8 cellular contexts compared by ENCODE assay signal in the genomic region with DNA sequence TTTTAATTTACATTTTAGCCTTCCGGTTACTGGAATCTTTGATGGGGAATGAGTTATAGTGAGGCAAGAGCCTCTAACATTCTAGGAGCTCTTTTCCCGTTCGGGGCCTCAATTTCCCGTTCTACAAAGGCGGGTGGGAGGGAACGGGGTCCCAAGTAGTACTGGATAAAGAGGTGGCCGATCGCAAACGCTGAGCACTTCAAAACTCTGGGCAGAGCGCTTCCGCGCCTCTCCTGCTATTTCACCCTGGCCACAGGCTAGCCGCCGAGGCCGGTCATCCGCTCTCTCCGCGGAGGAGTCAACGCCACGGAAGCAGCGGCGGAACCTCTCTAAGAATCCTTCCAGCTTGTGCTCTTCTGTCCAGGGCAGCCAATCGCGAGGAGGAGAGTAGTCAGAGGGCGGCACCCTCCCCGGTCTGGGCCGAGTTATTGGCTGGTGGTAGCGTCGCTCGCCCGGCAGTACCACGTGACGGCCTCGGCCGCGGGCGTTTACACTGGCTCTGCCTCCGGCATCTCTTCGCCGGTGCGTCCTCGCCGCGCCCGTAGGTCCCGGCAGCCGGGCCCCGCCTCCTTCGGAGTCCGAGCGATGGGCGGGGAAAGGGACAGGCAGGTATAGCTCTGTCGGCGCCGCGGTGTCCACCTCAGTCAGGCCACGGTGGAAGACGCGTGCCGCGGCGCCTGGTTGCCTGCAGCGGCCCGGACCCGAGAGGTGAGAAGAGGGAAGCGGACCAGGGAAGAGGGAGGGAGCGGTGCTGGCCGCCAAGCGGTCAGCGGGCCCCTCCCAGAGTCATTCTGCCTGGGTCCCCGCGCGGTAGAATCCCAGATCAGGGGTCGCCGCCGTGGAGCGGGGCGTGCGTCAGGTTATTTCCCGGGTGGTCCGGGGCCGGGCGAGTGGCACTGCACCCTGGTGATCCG. TPM values are rescaled to one million over a fixed set of nuclear protein-coding genes. Genes with fewer than 3 reads are reported as not detected.
DNase-seq lines count a peak whose midpoint lies in the region; TF ChIP-seq lines count a peak whose summit lies in the region.

TSS of gene SLC26A2 (plus strand) at position 487 of the 914 bp plus-strand sequence. CDS start 16,895 bp downstream, outside the sequence.

- TF ChIP-seq EP300 in neural cell (conservative IDR thresholded peaks at IDR 0.05; ENCODE audit: poor library complexity, severe bottlenecking) = no peak
- no peak for TF ChIP-seq EP300 in stomach (IDR thresholded peaks at IDR 0.05)

- TF ChIP-seq CTCF in neural cell (IDR thresholded peaks at IDR 0.05; ENCODE audit: poor library complexity, severe bottlenecking) (no peak), stomach (IDR thresholded peaks at IDR 0.05) (peak in 1 of 7 experiments; percentile 12)

- TF ChIP-seq RAD21 in neural cell (conservative IDR thresholded peaks at IDR 0.05) = no peak

- no peaks in the 10 kb centered on the region for H4K20me1 ChIP-seq in neural cell (ENCODE audit: insufficient read depth)

- H3K9me3 ChIP-seq in neural cell (ENCODE audit: low read length) (no peaks in the 10 kb centered on the region), stomach (no peaks in the 10 kb centered on the region)

- intact Hi-C loops in stomach (cut with DNase I; ENCODE audit: low total_unique reads) = no loop called here

- H3K4me2 ChIP-seq in neural cell (ENCODE audit: low read length) = peak within 1 kb of the TSS; percentile 66

- H3F3A ChIP-seq in neural cell (ENCODE audit: insufficient read depth, low read length, poor library complexity, severe bottlenecking) = peaks cover 6% of the 10 kb centered on the region

- no peaks in the 10 kb centered on the region; the same call in 1 of the 2 replicates for H3K27me3 ChIP-seq in H7 (ENCODE audit: control insufficient read depth, insufficient read depth, low read length)
- H3K27me3 ChIP-seq in neural cell (ENCODE audit: insufficient read depth, low read depth, low read length) = no peaks in the 10 kb centered on the region
- H3K27me3 ChIP-seq in stomach = no peaks in the 10 kb centered on the region

- peak within 1 kb of the TSS; percentile 87 for H2AFZ ChIP-seq in neural cell (ENCODE audit: low read depth, low read length)

- H3K36me3 ChIP-seq in H7 (replicated peaks; ENCODE audit: control insufficient read depth, insufficient read depth, low read length) = no peaks in the 10 kb centered on the region
- H3K36me3 ChIP-seq in neural cell (ENCODE audit: insufficient read depth, low read length) = no peaks in the 10 kb centered on the region
- H3K36me3 ChIP-seq in stomach = no peaks in the 10 kb centered on the region

- no peaks in the 10 kb centered on the region for H3K9me2 ChIP-seq in neural cell (ENCODE audit: insufficient read depth, low read length)

- DNase-seq in ELR (ENCODE audit: low read depth) (peak; percentile 99), H7 (peak; percentile 98), M059J (ENCODE audit: low read depth) (peak; percentile 97), SHP77 (lab: John Stamatoyannopoulos, UW) (peak; percentile 96), activated gamma-delta T cell (lab: John Stamatoyannopoulos, UW) (peak; percentile 84), fibroblast of the conjunctiva (ENCODE audit: low read depth) (peak; percentile 95), stomach (peak; percentile 98)

- H3K4me3 ChIP-seq in H7 (ENCODE audit: insufficient read depth, low read depth, low read length) (peak within 1 kb of the TSS; percentile 84), neural cell (ENCODE audit: low read length) (peak within 1 kb of the TSS; percentile 98), stomach (peak within 1 kb of the TSS; percentile 67 to 82 (median 80))

- TF ChIP-seq POLR2A in stomach (IDR thresholded peaks at IDR 0.05) = peak in 2 of 4 donors; percentile 50 to 80

- WGBS in stomach, 5 donors = 0 to 1% (median 0%) methylated on average over 48 to 84 of the region's 84 CpGs

- peaks cover 11 to 21% (median 20%) of the 10 kb centered on the region in 4 donors for H3K4me1 ChIP-seq in stomach

- no peaks in the 10 kb centered on the region for H3K79me2 ChIP-seq in neural cell (replicated peaks; ENCODE audit: insufficient read depth, low read length)

- H3K27ac ChIP-seq in neural cell (ENCODE audit: low read length) (peak within 1 kb of the TSS; percentile 78), stomach (peak within 1 kb of the TSS; percentile 80 to 95 (median 93))

- H3K9ac ChIP-seq in neural cell (ENCODE audit: low read length) = peak within 1 kb of the TSS; percentile 88

TF ChIP-seq in neural cell, 6 proteins besides CTCF, POLR2A, EP300 and RAD21:
- TF ChIP-seq EZH2 (IDR thresholded peaks at IDR 0.05; ENCODE audit: borderline replicate concordance, insufficient read depth, low read length, poor library complexity, severe bottlenecking) (no peak), TAF1 (IDR thresholded peaks at IDR 0.05; ENCODE audit: low read depth) (no peak), POLR2AphosphoS5 (IDR thresholded peaks at IDR 0.05) (peak; percentile 93), SMC3 (conservative IDR thresholded peaks at IDR 0.05; ENCODE audit: poor library complexity) (peak; percentile 31), MXI1 (conservative IDR thresholded peaks at IDR 0.05; ENCODE audit: poor library complexity, severe bottlenecking) (peak; percentile 84)
- TF ChIP-seq, protein P1, sequence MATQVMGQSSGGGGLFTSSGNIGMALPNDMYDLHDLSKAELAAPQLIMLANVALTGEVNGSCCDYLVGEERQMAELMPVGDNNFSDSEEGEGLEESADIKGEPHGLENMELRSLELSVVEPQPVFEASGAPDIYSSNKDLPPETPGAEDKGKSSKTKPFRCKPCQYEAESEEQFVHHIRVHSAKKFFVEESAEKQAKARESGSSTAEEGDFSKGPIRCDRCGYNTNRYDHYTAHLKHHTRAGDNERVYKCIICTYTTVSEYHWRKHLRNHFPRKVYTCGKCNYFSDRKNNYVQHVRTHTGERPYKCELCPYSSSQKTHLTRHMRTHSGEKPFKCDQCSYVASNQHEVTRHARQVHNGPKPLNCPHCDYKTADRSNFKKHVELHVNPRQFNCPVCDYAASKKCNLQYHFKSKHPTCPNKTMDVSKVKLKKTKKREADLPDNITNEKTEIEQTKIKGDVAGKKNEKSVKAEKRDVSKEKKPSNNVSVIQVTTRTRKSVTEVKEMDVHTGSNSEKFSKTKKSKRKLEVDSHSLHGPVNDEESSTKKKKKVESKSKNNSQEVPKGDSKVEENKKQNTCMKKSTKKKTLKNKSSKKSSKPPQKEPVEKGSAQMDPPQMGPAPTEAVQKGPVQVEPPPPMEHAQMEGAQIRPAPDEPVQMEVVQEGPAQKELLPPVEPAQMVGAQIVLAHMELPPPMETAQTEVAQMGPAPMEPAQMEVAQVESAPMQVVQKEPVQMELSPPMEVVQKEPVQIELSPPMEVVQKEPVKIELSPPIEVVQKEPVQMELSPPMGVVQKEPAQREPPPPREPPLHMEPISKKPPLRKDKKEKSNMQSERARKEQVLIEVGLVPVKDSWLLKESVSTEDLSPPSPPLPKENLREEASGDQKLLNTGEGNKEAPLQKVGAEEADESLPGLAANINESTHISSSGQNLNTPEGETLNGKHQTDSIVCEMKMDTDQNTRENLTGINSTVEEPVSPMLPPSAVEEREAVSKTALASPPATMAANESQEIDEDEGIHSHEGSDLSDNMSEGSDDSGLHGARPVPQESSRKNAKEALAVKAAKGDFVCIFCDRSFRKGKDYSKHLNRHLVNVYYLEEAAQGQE (IDR thresholded peaks at IDR 0.05; ENCODE audit: borderline replicate concordance) = peak; percentile 89

RNA-seq across cellular contexts. Expression of gene SLC26A2, which starts in this region (rescaled TPM):
- 6.1 and 6.7 TPM in 2 replicates for total RNA-seq in H7 (2014; rRNA removed; shearing (Covaris generic))
- 11.9 and 17.5 TPM in 2 replicates for total RNA-seq in M059J (2014; rRNA removed; shearing (Covaris generic))
- polyA plus RNA-seq in neural cell (5.3 and 5.4 TPM in 2 replicates), stomach (1 to 10 TPM in 2 of 3 donors, under 1 TPM in 1; 0.81 to 7.4 (median 1.2) TPM)
- polyA minus RNA-seq in neural cell = 22.4 and 25.2 TPM in 2 replicates
- 100 to 1,000 TPM in 1 of 5 donors, 10 to 100 TPM in 1, 1 to 10 TPM in 3; 3.6 to 135 (median 8.4) TPM for total RNA-seq in stomach

Comparison
In these comparisons a context has a peak if more than half of its experiments do, and no peak if none do; other contexts are left out.
1. Peak in every context shown above with its lines: DNase-seq, H3K4me3 ChIP-seq and H3K27ac ChIP-seq.